In genomic region chr9:91186311-91187101, GRCh38 we compare ENCODE assay signal across 8 cellular contexts.
DNase-seq lines count a peak whose midpoint lies in the region; ATAC-seq, FAIRE-seq and TF ChIP-seq lines count a peak whose summit lies in the region.
"Had no signal": no experiment of that assay in that cellular context is flagged by ENCODE, and none has a peak within 500 bp of the region (broad histone marks: within the 10 kb centered on the region; RNA-seq: fewer than 3 reads in every experiment).

No MANE protein-coding gene starts in this region.

- no peak overlapping the region for H3K4me3 ChIP-seq in GM23248
- no peak overlapping the region for H3K4me3 ChIP-seq in PC-3 (ENCODE audit: low read length)
- H3K4me3 ChIP-seq in bronchial epithelial cell (ENCODE audit: low read depth, low read length), result no peak overlapping the region
- H3K4me3 ChIP-seq: hepatocyte had no signal

- TF ChIP-seq CTCF in PC-3 (conservative IDR thresholded peaks at IDR 0.05; ENCODE audit: low read depth, low read length), result no peak
- TF ChIP-seq CTCF in bronchial epithelial cell (IDR thresholded peaks at IDR 0.05; ENCODE audit: insufficient read depth, low read length, severe bottlenecking), result no peak

- FAIRE-seq in bronchial epithelial cell (lab: Jason Lieb, UNC), result no peak

- 42 to 45% methylated on average over 7 to 8 of the region's 8 CpGs for WGBS in GM23248 (ENCODE audit: low coverage in 1 of 2, low lambda C conversion rate in 2 of 2, missing lambda C conversion rate in 2 of 2), 2 experiments

- POLR2A ChIA-PET in PC-3 (lab: Charles Lee; ENCODE audit: unreplicated experiment), result no interaction called here

- BruUV-seq in PC-3 (replicated peaks; lab: Mats Ljungman, UMichigan), result no TSS peak

- H3K9ac ChIP-seq in GM23248 (peak overlapping the region; percentile 69; the same call in 1 of the 2 replicates), PC-3 (ENCODE audit: low read length) (peak overlapping the region; percentile 18; the same call in 1 of the 2 replicates)

- ATAC-seq in PC-3 (peak; percentile 55), GM21723 (IDR thresholded peaks at IDR 0.05; ENCODE audit: unreplicated experiment) (no peak), GM18519 (IDR thresholded peaks at IDR 0.05; ENCODE audit: low FRiP score, unreplicated experiment) (no peak)
- peak; percentile 53 to 71 for ATAC-seq in natural killer cell treated with Interleukin-12 subunit alpha and Interleukin-12 subunit beta and Interleukin-15 and Interleukin-18, amount 100 ng/mL, for 72 hours

- H3K4me1 Mint-ChIP-seq in natural killer cell treated with Interleukin-12 subunit alpha and Interleukin-12 subunit beta and Interleukin-15 and Interleukin-18, amount 100 ng/mL, for 72 hours (ENCODE audit: low read depth in 2 of 2), result peaks cover 19 to 24% of the 10 kb centered on the region in 2 donors

- H3K79me2 ChIP-seq in GM23248 (ENCODE audit: insufficient read depth) (no peaks in the 10 kb centered on the region), PC-3 (ENCODE audit: low read length) (no peaks in the 10 kb centered on the region)
- H3K79me2 ChIP-seq: hepatocyte had no signal

- no peak overlapping the region for H3K4me3 Mint-ChIP-seq in natural killer cell treated with Interleukin-12 subunit alpha and Interleukin-12 subunit beta and Interleukin-15 and Interleukin-18, amount 100 ng/mL, for 72 hours

- intact Hi-C loops in PC-3 (cut with micrococcal nuclease), result no loop called here

- H3K9me3 Mint-ChIP-seq in natural killer cell treated with Interleukin-12 subunit alpha and Interleukin-12 subunit beta and Interleukin-15 and Interleukin-18, amount 100 ng/mL, for 72 hours, result peaks cover 15% of the 10 kb centered on the region

- peaks cover 8% of the 10 kb centered on the region for H3K36me3 Mint-ChIP-seq in natural killer cell treated with Interleukin-12 subunit alpha and Interleukin-12 subunit beta and Interleukin-15 and Interleukin-18, amount 100 ng/mL, for 72 hours

- no peaks in the 10 kb centered on the region for H4K20me1 ChIP-seq in GM23248 (ENCODE audit: insufficient read depth)
- no peaks in the 10 kb centered on the region for H4K20me1 ChIP-seq in PC-3 (ENCODE audit: low read length)

- H3F3A ChIP-seq in GM23248 (ENCODE audit: insufficient read depth), result peaks cover 10% of the 10 kb centered on the region
- no peaks in the 10 kb centered on the region for H3F3A ChIP-seq in PC-3 (ENCODE audit: low read length, unreplicated experiment)

- H3K4me2 ChIP-seq in GM23248 (ENCODE audit: unreplicated experiment) (peak overlapping the region; percentile 19), PC-3 (ENCODE audit: low read length) (peak overlapping the region; percentile 37; the same call in 1 of the 2 replicates)
- H3K4me2 ChIP-seq: hepatocyte had no signal

- in situ Hi-C loops in GM23248 (cut with MboI), result no loop called here

- H2AFZ ChIP-seq in GM23248, result no peak overlapping the region
- no peak overlapping the region for H2AFZ ChIP-seq in PC-3 (ENCODE audit: low read length)
- H2AFZ ChIP-seq: hepatocyte had no signal

- H3K4me1 ChIP-seq in GM23248 (ENCODE audit: insufficient read depth), result peaks cover 21% of the 10 kb centered on the region
- H3K4me1 ChIP-seq in PC-3 (ENCODE audit: insufficient read depth, low read length), result peaks cover 16% of the 10 kb centered on the region

- H3K27ac Mint-ChIP-seq in natural killer cell treated with Interleukin-12 subunit alpha and Interleukin-12 subunit beta and Interleukin-15 and Interleukin-18, amount 100 ng/mL, for 72 hours, result peak overlapping the region; percentile 48 to 89

- no peaks in the 10 kb centered on the region for H3K27me3 ChIP-seq in GM23248 (replicated peaks; ENCODE audit: insufficient read depth)
- H3K27me3 ChIP-seq in PC-3 (ENCODE audit: low read length), result no peaks in the 10 kb centered on the region
- H3K27me3 ChIP-seq in bronchial epithelial cell (ENCODE audit: control insufficient read depth, insufficient read depth, low read length), result no peaks in the 10 kb centered on the region
- H3K27me3 ChIP-seq: hepatocyte had no signal

- no peaks in the 10 kb centered on the region for H3K9me2 ChIP-seq in GM23248 (ENCODE audit: insufficient read depth)
- no peaks in the 10 kb centered on the region for H3K9me2 ChIP-seq in PC-3 (replicated peaks; ENCODE audit: low read length)

- CTCF ChIA-PET in PC-3 (lab: Charles Lee), result no interaction called here

- DNase-seq in GM23248 (peak; percentile 79), PC-3 (peak; percentile 27), bronchial epithelial cell (ENCODE audit: low read depth) (peak; percentile 58), GF-D8 (lab: John Stamatoyannopoulos, UW) (no peak)
- no peak for DNase-seq in natural killer cell treated with Interleukin-12 subunit alpha and Interleukin-12 subunit beta and Interleukin-15 and Interleukin-18, amount 100 ng/mL, for 72 hours (ENCODE audit: low spot score)

- H3K9me3 ChIP-seq in GM23248 (ENCODE audit: low read depth) (no peaks in the 10 kb centered on the region), PC-3 (ENCODE audit: low read length) (no peaks in the 10 kb centered on the region)

- no peaks in the 10 kb centered on the region for H3K27me3 Mint-ChIP-seq in natural killer cell treated with Interleukin-12 subunit alpha and Interleukin-12 subunit beta and Interleukin-15 and Interleukin-18, amount 100 ng/mL, for 72 hours

- H3K36me3 ChIP-seq in GM23248 (ENCODE audit: low read depth) (no peaks in the 10 kb centered on the region), PC-3 (ENCODE audit: low read depth, low read length) (no peaks in the 10 kb centered on the region), bronchial epithelial cell (ENCODE audit: control insufficient read depth, insufficient read depth, low read length) (no peaks in the 10 kb centered on the region)

- H3K27ac ChIP-seq in GM23248 (peak overlapping the region; percentile 94), PC-3 (ENCODE audit: low read length) (peak overlapping the region; percentile 52)
- H3K27ac ChIP-seq: hepatocyte had no signal

Comparison
In these comparisons a context has a peak if more than half of its experiments do, and no peak if none do; other contexts are left out.
1. DNase-seq: peak in GM23248 (single experiment), PC-3 (single experiment) and bronchial epithelial cell (single experiment); none in natural killer cell treated with Interleukin-12 subunit alpha and Interleukin-12 subunit beta and Interleukin-15 and Interleukin-18, amount 100 ng/mL, for 72 hours (single experiment) and GF-D8 (single experiment).
2. ATAC-seq: peak in PC-3 (single experiment) and natural killer cell treated with Interleukin-12 subunit alpha and Interleukin-12 subunit beta and Interleukin-15 and Interleukin-18, amount 100 ng/mL, for 72 hours (2 of 2); none in GM21723 (single experiment) and GM18519 (single experiment).